ENCODE assay signal across 31 cellular contexts in the genomic region with DNA sequence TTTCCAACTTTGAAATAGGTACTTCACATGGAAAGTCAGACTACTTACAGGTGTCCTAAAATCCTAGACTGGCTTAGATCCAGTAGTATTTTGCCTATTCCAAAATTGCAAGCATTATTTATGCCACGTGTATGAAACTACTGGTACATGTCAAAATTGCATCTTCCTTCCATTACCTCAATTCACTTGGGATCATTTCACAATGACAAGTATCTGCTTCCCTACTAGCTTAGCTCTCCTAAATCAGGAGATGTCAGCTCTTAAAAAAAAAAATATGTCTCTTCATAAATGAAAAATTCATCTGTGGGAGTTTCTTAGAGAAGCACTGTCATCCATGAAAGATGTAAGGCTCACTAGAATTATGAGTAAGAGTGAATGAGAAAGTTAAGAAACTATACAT.
"Had no signal": no experiment of that assay in that cellular context is flagged by ENCODE, and none has a peak within 500 bp of the region (broad histone marks: within the 10 kb centered on the region; RNA-seq: fewer than 3 reads in every experiment).

No MANE protein-coding gene starts in this region.

- H3K36me3 ChIP-seq: adrenal gland, ascending aorta, brain microvascular endothelial cell, breast epithelium, cardiac muscle cell had no signal

- DNase-seq: activated effector memory CD4-positive, alpha-beta T cell treated with anti-CD3 and anti-CD28 coated beads, Interleukin-2, amount 50 U/mL, for 16 hours; activated effector memory CD4-positive, alpha-beta T cell treated with Interleukin-2 at 50 U/mL for 16 hours; activated gamma-delta T cell; activated gamma-delta T cell treated with Interleukin-2 at 50 U/mL for 16 hours; activated naive CD4-positive, alpha-beta T cell; activated naive CD4-positive, alpha-beta T cell treated with anti-CD3 and anti-CD28 coated beads for 36 hours; activated naive CD4-positive, alpha-beta T cell treated with anti-CD3 and anti-CD28 coated beads, Interleukin-2, amount 10 ng/mL, durations not matched to agents 7 days and 5 days; activated naive CD4-positive, alpha-beta T cell treated with anti-CD3 and anti-CD28 coated beads, Interleukin-2, amount 50 U/mL, for 16 hours; activated naive CD4-positive, alpha-beta T cell treated with Interleukin-2 at 50 U/mL for 16 hours; activated naive CD8-positive, alpha-beta T cell treated with anti-CD3 and anti-CD28 coated beads for 36 hours; activated naive CD8-positive, alpha-beta T cell treated with anti-CD3 and anti-CD28 coated beads, Interleukin-2, amount 10 ng/mL, durations not matched to agents 7 days and 5 days; activated naive CD8-positive, alpha-beta T cell treated with anti-CD3 and anti-CD28 coated beads, Interleukin-2, amount 50 U/mL, for 24 hours; activated T-cell treated with anti-CD3 and anti-CD28 coated beads, Interleukin-2, amount 50 U/mL, for 1 hour; activated T-cell treated with anti-CD3 and anti-CD28 coated beads, Interleukin-2, amount 50 U/mL, for 24 hours; activated T-cell treated with anti-CD3 and anti-CD28 coated beads, Interleukin-2, amount 50 U/mL, for 4 hours; activated T-cell treated with anti-CD3 and anti-CD28 coated beads, Interleukin-2, amount 50 U/mL, for 48 hours; activated T-cell treated with anti-CD3 and anti-CD28 coated beads, Interleukin-2, amount 50 U/mL, for 72 hours; adrenal gland; amniotic stem cell; amygdala; anterior cingulate cortex; aorta; body of pancreas; brain microvascular endothelial cell; central memory CD4-positive, alpha-beta T cell; cerebellar nuclear complex had no signal

- H3K27ac ChIP-seq: adrenal gland, ascending aorta, body of pancreas, brain microvascular endothelial cell, breast epithelium, cardiac muscle cell had no signal

- ATAC-seq: activated naive CD4-positive, alpha-beta T cell treated with anti-CD3 and anti-CD28 coated beads, Interleukin-2, amount 50 U/mL, for 72 hours; activated naive CD8-positive, alpha-beta T cell treated with anti-CD3 and anti-CD28 coated beads, Interleukin-2, amount 50 U/mL, for 24 hours; activated T-cell treated with anti-CD3 and anti-CD28 coated beads, Interleukin-2, amount 50 U/mL, for 4 hours; activated T-cell treated with anti-CD3 and anti-CD28 coated beads, Interleukin-2, amount 50 U/mL, for 72 hours; activated T-helper 17 cell treated with anti-CD3 and anti-CD28 coated beads, Interleukin-2, amount 50 U/mL, for 72 hours; body of pancreas had no signal

- H3K27me3 ChIP-seq: adrenal gland, ascending aorta, body of pancreas, brain microvascular endothelial cell, breast epithelium, cardiac muscle cell had no signal

- H3K4me3 ChIP-seq: adrenal gland, ascending aorta, body of pancreas, breast epithelium, cardiac muscle cell had no signal

- H3K4me1 ChIP-seq: adrenal gland, ascending aorta, body of pancreas, breast epithelium had no signal

- H3K9me3 ChIP-seq: adrenal gland, ascending aorta, body of pancreas, breast epithelium had no signal
